ENCODE assay signal across 1 cellular context in genomic region chr12:49867580-49868341, GRCh38.
TF ChIP-seq lines count a peak whose summit lies in the region.

No MANE protein-coding gene starts in this region.

TF ChIP-seq in IMR-90, 13 proteins besides CTCF, POLR2A, EP300 and RAD21:
- TF ChIP-seq RCOR1 (IDR thresholded peaks at IDR 0.05; ENCODE audit: insufficient replicate concordance, low read length), result no peak
- no peak for TF ChIP-seq CEBPB (IDR thresholded peaks at IDR 0.05; ENCODE audit: low read depth, low read length)
- TF ChIP-seq NFE2L2 (IDR thresholded peaks at IDR 0.05; ENCODE audit: low read depth, low read length), result no peak
- no peak for TF ChIP-seq SMC3 (IDR thresholded peaks at IDR 0.05; ENCODE audit: low read depth, low read length)
- TF ChIP-seq MXI1 (IDR thresholded peaks at IDR 0.05; ENCODE audit: borderline replicate concordance, low read depth, low read length), result no peak
- no peak for TF ChIP-seq MAZ (IDR thresholded peaks at IDR 0.05; ENCODE audit: borderline replicate concordance, low read depth, low read length)
- no peak for TF ChIP-seq ELK1 (IDR thresholded peaks at IDR 0.05; ENCODE audit: borderline replicate concordance, low read depth, low read length)
- TF ChIP-seq RFX5 (IDR thresholded peaks at IDR 0.05; ENCODE audit: low read depth, low read length), result no peak
- no peak for TF ChIP-seq USF2 (IDR thresholded peaks at IDR 0.05; ENCODE audit: low read depth, low read length)
- no peak for TF ChIP-seq CHD1 (IDR thresholded peaks at IDR 0.05; ENCODE audit: low read depth, low read length)
- no peak for TF ChIP-seq MAFK (IDR thresholded peaks at IDR 0.05; ENCODE audit: low read depth, low read length)
- TF ChIP-seq FOS (IDR thresholded peaks at IDR 0.05; ENCODE audit: low read depth, low read length), result no peak
- no peak for TF ChIP-seq BHLHE40 (IDR thresholded peaks at IDR 0.05; ENCODE audit: low read depth, low read length)
